Comparison of ENCODE assay signal across 18 cellular contexts in the genomic region with DNA sequence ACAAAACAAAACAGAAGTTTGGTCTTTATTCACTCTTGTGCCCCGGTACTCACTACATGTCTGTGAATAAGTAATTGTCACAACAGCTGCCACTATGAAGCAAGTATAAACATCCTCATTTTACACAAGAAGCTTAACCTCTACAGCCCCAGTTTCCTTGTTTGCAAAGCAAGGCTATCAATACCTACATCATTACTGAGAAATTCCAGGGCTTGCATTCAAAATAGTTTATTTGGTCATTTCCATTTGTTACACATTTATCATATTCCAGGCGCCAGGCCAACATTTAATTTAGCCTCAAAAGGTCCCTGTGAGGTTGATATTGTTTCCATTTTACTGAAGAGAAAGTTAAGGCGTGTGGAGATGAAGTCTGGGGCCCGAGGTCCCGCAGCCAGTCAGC.
DNase-seq lines count a peak whose midpoint lies in the region; ATAC-seq and TF ChIP-seq lines count a peak whose summit lies in the region.
"Had no signal": no experiment of that assay in that cellular context is flagged by ENCODE, and none has a peak within 500 bp of the region (broad histone marks: within the 10 kb centered on the region; RNA-seq: fewer than 3 reads in every experiment).

No MANE protein-coding gene starts in this region.

- H3K9me3 ChIP-seq in adipocyte (ENCODE audit: control insufficient read depth, low read length) (no peaks in the 10 kb centered on the region), ovary (no peaks in the 10 kb centered on the region)

- H3K4me3 ChIP-seq in adipocyte (ENCODE audit: low read length) (no peak overlapping the region), ovary (no peak overlapping the region)

- H3K27me3 ChIP-seq in adipocyte (replicated peaks; ENCODE audit: control insufficient read depth, insufficient read depth, low read length) (no peaks in the 10 kb centered on the region), ovary (no peaks in the 10 kb centered on the region)

- H3K36me3 ChIP-seq in adipocyte (ENCODE audit: control insufficient read depth, insufficient read depth, low read length, severe bottlenecking) (no peaks in the 10 kb centered on the region), ovary (no peaks in the 10 kb centered on the region)

- H3K4me3 Mint-ChIP-seq in natural killer cell treated with Interleukin-12 subunit alpha and Interleukin-12 subunit beta and Interleukin-15 and Interleukin-18, amount 100 ng/mL, for 72 hours, result no peak overlapping the region

- TF ChIP-seq EP300 in ovary (IDR thresholded peaks at IDR 0.05), result no peak

- no peaks in the 10 kb centered on the region for H3K4me1 Mint-ChIP-seq in natural killer cell treated with Interleukin-12 subunit alpha and Interleukin-12 subunit beta and Interleukin-15 and Interleukin-18, amount 100 ng/mL, for 72 hours (ENCODE audit: low read depth in 2 of 2)

- 52 to 55% (median 53%) methylated on average over 5 of the region's 5 CpGs for WGBS in ovary, 3 donors

- H3K27ac Mint-ChIP-seq in natural killer cell treated with Interleukin-12 subunit alpha and Interleukin-12 subunit beta and Interleukin-15 and Interleukin-18, amount 100 ng/mL, for 72 hours, result no peak overlapping the region

- DNase-seq in GM03348 (ENCODE audit: low spot score) (peak; percentile 18), adipocyte (ENCODE audit: low read depth) (peak; percentile 55), fibroblast of gingiva (ENCODE audit: low read depth) (peak; percentile 33), myocyte (ENCODE audit: low read depth) (peak; percentile 78), ovary (no peak), NCI-H128 (lab: John Stamatoyannopoulos, UW; ENCODE audit: unreplicated experiment) (no peak), KG1 (lab: John Stamatoyannopoulos, UW) (no peak)
- DNase-seq in natural killer cell treated with Interleukin-12 subunit alpha and Interleukin-12 subunit beta and Interleukin-15 and Interleukin-18, amount 100 ng/mL, for 72 hours (ENCODE audit: low spot score), result no peak
- DNase-seq: AML-193, DMS79 treated with DMSO at 0.1 percent for 48 hours, GF-D8, MM.1S, NCI-H1417 treated with DMSO at 0.1 percent for 48 hours, NCI-H2029, NCI-H2171 treated with DMSO at 0.1 percent for 48 hours, NCI-H510A, SHP77 had no signal

- no peak overlapping the region for H3K9ac ChIP-seq in adipocyte (ENCODE audit: low read length)
- H3K9ac ChIP-seq: KMS-11 had no signal

- ATAC-seq in natural killer cell treated with Interleukin-12 subunit alpha and Interleukin-12 subunit beta and Interleukin-15 and Interleukin-18, amount 100 ng/mL, for 72 hours, result no peak

- intact Hi-C loops in ovary (cut with DNase I), result no loop called here

- H3K27ac ChIP-seq in ovary, result no peak overlapping the region
- H3K27ac ChIP-seq: KMS-11 had no signal

- no peak for TF ChIP-seq POLR2A in ovary (IDR thresholded peaks at IDR 0.05)

- TF ChIP-seq CTCF in ovary (IDR thresholded peaks at IDR 0.05), result no peak

- H3K27me3 Mint-ChIP-seq in natural killer cell treated with Interleukin-12 subunit alpha and Interleukin-12 subunit beta and Interleukin-15 and Interleukin-18, amount 100 ng/mL, for 72 hours, result no peaks in the 10 kb centered on the region

- H3K9me3 Mint-ChIP-seq in natural killer cell treated with Interleukin-12 subunit alpha and Interleukin-12 subunit beta and Interleukin-15 and Interleukin-18, amount 100 ng/mL, for 72 hours, result peaks cover 19% of the 10 kb centered on the region

- H3K4me1 ChIP-seq in adipocyte (ENCODE audit: control insufficient read depth, insufficient read depth, low read length), result peaks cover 8% of the 10 kb centered on the region
- no peaks in the 10 kb centered on the region for H3K4me1 ChIP-seq in ovary (ENCODE audit: insufficient read depth)

- H3K36me3 Mint-ChIP-seq in natural killer cell treated with Interleukin-12 subunit alpha and Interleukin-12 subunit beta and Interleukin-15 and Interleukin-18, amount 100 ng/mL, for 72 hours, result no peaks in the 10 kb centered on the region

Comparison
In these comparisons a context has a peak if more than half of its experiments do, and no peak if none do; other contexts are left out.
1. DNase-seq: peak in GM03348 (single experiment), adipocyte (single experiment), fibroblast of gingiva (single experiment) and myocyte (single experiment); none in ovary (0 of 5), NCI-H128 (single experiment), natural killer cell treated with Interleukin-12 subunit alpha and Interleukin-12 subunit beta and Interleukin-15 and Interleukin-18, amount 100 ng/mL, for 72 hours (single experiment) and KG1 (single experiment).